19 cellular contexts compared by ENCODE assay signal in genomic region chr4:156723951-156724668, GRCh38.
A peak's percentile ranks its signal among the peaks of the same experiment; 100 is the strongest.
DNase-seq lines count a peak whose midpoint lies in the region; ATAC-seq, FAIRE-seq and TF ChIP-seq lines count a peak whose summit lies in the region.
"Had no signal": no experiment of that assay in that cellular context is flagged by ENCODE, and none has a peak within 500 bp of the region (broad histone marks: within the 10 kb centered on the region; RNA-seq: fewer than 3 reads in every experiment).

No MANE protein-coding gene starts in this region.

- no peaks in the 10 kb centered on the region for H4K20me1 ChIP-seq in HepG2 (ENCODE audit: insufficient read depth, low read length)

- H3K4me1 ChIP-seq in left ventricle myocardium inferior (no peaks in the 10 kb centered on the region), HepG2 (ENCODE audit: insufficient read depth, low read length) (peaks cover 8% of the 10 kb centered on the region), stomach (no peaks in the 10 kb centered on the region)

- no peaks in the 10 kb centered on the region for H3K9me3 ChIP-seq in left ventricle myocardium inferior (replicated peaks)
- H3K9me3 ChIP-seq in HepG2 (ENCODE audit: low read length), result no peaks in the 10 kb centered on the region
- H3K9me3 ChIP-seq in stomach, result no peaks in the 10 kb centered on the region

- in situ Hi-C loops in HepG2 (cut with HindIII; ENCODE audit: extremely low pct_ligation_motif_present, low pct_unique_long_range_greater_than_20kb), result no loop called here

- no peaks in the 10 kb centered on the region for H3K79me2 ChIP-seq in HepG2 (ENCODE audit: insufficient read depth, low read length)

- peak overlapping the region; percentile 51 for H3K4me2 ChIP-seq in HepG2 (ENCODE audit: low read depth, low read length)

- TF ChIP-seq POLR2A in HepG2 (IDR thresholded peaks at IDR 0.05; ENCODE audit: insufficient read depth in 1 of 2, low read depth in 2 of 2, low read length in 2 of 2) (no peak), stomach (IDR thresholded peaks at IDR 0.05) (no peak)

- intact Hi-C loops in Right ventricle myocardium superior (cut with DNase I) (no loop called here), left ventricle myocardium inferior (cut with micrococcal nuclease) (no loop called here), HepG2 (cut with micrococcal nuclease; ENCODE audit: unreplicated experiment) (no loop called here), stomach (cut with DNase I; ENCODE audit: low total_unique reads) (no loop called here)

- H3K4me1 Mint-ChIP-seq in activated T-helper 17 cell treated with anti-CD3 and anti-CD28 coated beads, Interleukin-2, amount 50 U/mL, for 72 hours, result no peaks in the 10 kb centered on the region

- TF ChIP-seq EP300 in HepG2 (IDR thresholded peaks at IDR 0.05; ENCODE audit: low read depth in 2 of 2, low read length in 2 of 2) (no peak), HepG2 (CRISPR knock-in tag; IDR thresholded peaks at IDR 0.05; ENCODE audit: borderline replicate concordance) (no peak), stomach (IDR thresholded peaks at IDR 0.05) (no peak)

- no peaks in the 10 kb centered on the region for H3K36me3 ChIP-seq in left ventricle myocardium inferior
- no peaks in the 10 kb centered on the region for H3K36me3 ChIP-seq in HepG2 (replicated peaks in 1 of 2; ENCODE audit: control insufficient read depth in 1 of 2, insufficient read depth in 2 of 2, low read length in 2 of 2)
- no peaks in the 10 kb centered on the region for H3K36me3 ChIP-seq in stomach

- DNase-seq in Right ventricle myocardium superior (no peak), left ventricle myocardium inferior (no peak), HepG2 (ENCODE audit: low spot score) (peak; percentile 9), omental fat pad (ENCODE audit: low spot score) (no peak), stomach (peak; percentile 33), KG1 (lab: John Stamatoyannopoulos, UW) (no peak)
- no peak for DNase-seq in activated T-cell treated with anti-CD3 and anti-CD28 coated beads, Interleukin-2, amount 50 U/mL, for 48 hours
- DNase-seq: AML-193, DMS 273 treated with DMSO at 0.1 percent for 48 hours, DND-41, HFFc6, MM.1S, NCI-H1092 treated with DMSO at 0.1 percent for 48 hours, NCI-H2081 treated with DMSO at 0.1 percent for 48 hours, SHP77 had no signal

- FAIRE-seq in HepG2 (lab: Jason Lieb, UNC), result no peak

- H3K27ac ChIP-seq in left ventricle myocardium inferior (replicated peaks), result no peak overlapping the region
- H3K27ac ChIP-seq in HepG2 (ENCODE audit: extremely low read length, insufficient read depth, low read length), result no peak overlapping the region
- H3K27ac ChIP-seq in stomach, result no peak overlapping the region
- H3K27ac ChIP-seq: 22Rv1, C4-2B had no signal

- no peaks in the 10 kb centered on the region for H3K36me3 Mint-ChIP-seq in activated T-helper 17 cell treated with anti-CD3 and anti-CD28 coated beads, Interleukin-2, amount 50 U/mL, for 72 hours (ENCODE audit: low read depth)

- ATAC-seq in Right ventricle myocardium superior (ENCODE audit: poor library complexity), result peak; percentile 27
- ATAC-seq in HepG2, result peak; percentile 90
- ATAC-seq in omental fat pad (ENCODE audit: low FRiP score), result peak; percentile 41
- no peak for ATAC-seq in activated T-helper 17 cell treated with anti-CD3 and anti-CD28 coated beads, Interleukin-2, amount 50 U/mL, for 72 hours (replicated peaks)
- ATAC-seq: Panc1 had no signal

- no peaks in the 10 kb centered on the region for H3K27me3 ChIP-seq in left ventricle myocardium inferior (ENCODE audit: low read depth)
- H3K27me3 ChIP-seq in HepG2 (ENCODE audit: control insufficient read depth in 1 of 2, insufficient read depth in 2 of 2, low read length in 2 of 2), result no peaks in the 10 kb centered on the region; a peak in 1 of 5 replicates
- no peaks in the 10 kb centered on the region for H3K27me3 ChIP-seq in stomach

- POLR2A ChIA-PET in HepG2 (lab: Yijun Ruan, JAX), result no interaction called here

- H3K9me3 Mint-ChIP-seq in activated T-helper 17 cell treated with anti-CD3 and anti-CD28 coated beads, Interleukin-2, amount 50 U/mL, for 72 hours, result peaks cover 10% of the 10 kb centered on the region

- no CpG with 5 or more reads among the region's 11 CpGs for WGBS in HepG2 (ENCODE audit: low lambda C conversion rate)
- WGBS in stomach, 5 donors, result 51 to 90% (median 82%) methylated on average over 5 to 11 of the region's 11 CpGs

- TF ChIP-seq CTCF in left ventricle myocardium inferior (IDR thresholded peaks at IDR 0.05; ENCODE audit: borderline replicate concordance) (no peak), HepG2 (CRISPR knock-in tag; IDR thresholded peaks at IDR 0.05) (no peak), omental fat pad (IDR thresholded peaks at IDR 0.05) (no peak), stomach (IDR thresholded peaks at IDR 0.05) (no peak)

- CTCF ChIA-PET in HepG2 (lab: Yijun Ruan, JAX; ENCODE audit: low intra/inter-chr PET ratio, low total read pairs), result no interaction called here

- BruUV-seq in HepG2 (replicated peaks; lab: Mats Ljungman, UMichigan), result no TSS peak

- no peak overlapping the region for H3K4me3 Mint-ChIP-seq in activated T-helper 17 cell treated with anti-CD3 and anti-CD28 coated beads, Interleukin-2, amount 50 U/mL, for 72 hours
- H3K4me3 Mint-ChIP-seq: HFFc6 had no signal

- H3K27me3 Mint-ChIP-seq in activated T-helper 17 cell treated with anti-CD3 and anti-CD28 coated beads, Interleukin-2, amount 50 U/mL, for 72 hours, result no peaks in the 10 kb centered on the region

- TF ChIP-seq RAD21 in HepG2 (CRISPR knock-in tag; IDR thresholded peaks at IDR 0.05), result no peak

- H3K27ac Mint-ChIP-seq in activated T-helper 17 cell treated with anti-CD3 and anti-CD28 coated beads, Interleukin-2, amount 50 U/mL, for 72 hours, result no peak overlapping the region
- H3K27ac Mint-ChIP-seq: HFFc6 had no signal

- H2AFZ ChIP-seq in HepG2 (ENCODE audit: low read length), result no peak overlapping the region

- H3K9ac ChIP-seq in HepG2 (ENCODE audit: insufficient read depth, low read depth, low read length), result no peak overlapping the region

- no peak overlapping the region for H3K4me3 ChIP-seq in left ventricle myocardium inferior
- H3K4me3 ChIP-seq in HepG2 (replicated peaks in 1 of 3; ENCODE audit: insufficient read depth in 1 of 3, low read depth in 2 of 3, low read length in 3 of 3), result peak overlapping the region in 1 of 3 experiments; percentile 21; a peak in 1 of 6 replicates
- H3K4me3 ChIP-seq in stomach, result no peak overlapping the region

TF ChIP-seq in HepG2, 621 proteins besides CTCF, POLR2A, EP300 and RAD21 (continues in another document):
- TF ChIP-seq KDM5B (CRISPR knock-in tag; IDR thresholded peaks at IDR 0.05; ENCODE audit: borderline replicate concordance) (0 out of 2 replicates have a peak, but pooled peaks have one; percentile 23), TSC22D2 (CRISPR knock-in tag; IDR thresholded peaks at IDR 0.05; ENCODE audit: borderline replicate concordance) (no peak), ZNF138 (CRISPR knock-in tag; IDR thresholded peaks at IDR 0.05; ENCODE audit: low read depth) (no peak), ZMYM2 (CRISPR knock-in tag; IDR thresholded peaks at IDR 0.05) (no peak), NBN (conservative IDR thresholded peaks at IDR 0.05) (no peak), ZNF687 (CRISPR knock-in tag; IDR thresholded peaks at IDR 0.05) (peak; percentile 17; the same call in 1 of the 2 replicates), MTA3 (CRISPR knock-in tag; IDR thresholded peaks at IDR 0.05) (no peak), RARG (CRISPR knock-in tag; IDR thresholded peaks at IDR 0.05; ENCODE audit: low read depth) (no peak), HINFP (CRISPR knock-in tag; IDR thresholded peaks at IDR 0.05; ENCODE audit: low read depth) (no peak)

Comparison
In these comparisons a context has a peak if more than half of its experiments do, and no peak if none do; other contexts are left out.
1. DNase-seq: peak in HepG2 (single experiment) and stomach (single experiment); none in Right ventricle myocardium superior (single experiment), left ventricle myocardium inferior (single experiment), omental fat pad (single experiment), KG1 (single experiment) and activated T-cell treated with anti-CD3 and anti-CD28 coated beads, Interleukin-2, amount 50 U/mL, for 48 hours (0 of 2).